In genomic region chrX:45824471-45824870, GRCh38 we compare ENCODE assay signal across 8 cellular contexts.
DNase-seq lines count a peak whose midpoint lies in the region; ATAC-seq and TF ChIP-seq lines count a peak whose summit lies in the region.

No MANE protein-coding gene starts in this region.

- WGBS in endodermal cell (ENCODE audit: insufficient coverage in 1 of 2, insufficient read length in 1 of 2), 2 experiments = 83 to 94% methylated on average over 1 to 5 of the region's 6 CpGs

- H3K27me3 ChIP-seq in WERI-Rb-1 (ENCODE audit: insufficient read depth, low read depth, severe bottlenecking) = no peaks in the 10 kb centered on the region
- H3K27me3 ChIP-seq in endodermal cell (ENCODE audit: control insufficient read depth, insufficient read depth, low read length, poor library complexity, severe bottlenecking) = no peaks in the 10 kb centered on the region

- H3K27me3 Mint-ChIP-seq in endodermal cell (ENCODE audit: insufficient read depth) = no peaks in the 10 kb centered on the region

- H3K36me3 ChIP-seq in WERI-Rb-1 (no peaks in the 10 kb centered on the region), endodermal cell (ENCODE audit: control insufficient read depth, insufficient read depth, low read length) (peaks cover 35% of the 10 kb centered on the region)

- H3K9ac ChIP-seq in endodermal cell (ENCODE audit: extremely low read depth, low read length, poor library complexity, severe bottlenecking) = no peak overlapping the region

- H3K4me1 Mint-ChIP-seq in endodermal cell = no peaks in the 10 kb centered on the region

- no peaks in the 10 kb centered on the region for H3K4me1 ChIP-seq in endodermal cell (ENCODE audit: control insufficient read depth, insufficient read depth, low read length)

- H3K36me3 Mint-ChIP-seq in endodermal cell (ENCODE audit: low read depth) = peaks cover 25% of the 10 kb centered on the region

- peak; percentile 49 for TF ChIP-seq CTCF in WERI-Rb-1 (IDR thresholded peaks at IDR 0.05; ENCODE audit: low read depth, low read length)
- TF ChIP-seq CTCF in endodermal cell (conservative IDR thresholded peaks at IDR 0.05) = peak; percentile 71

- H3K9me3 ChIP-seq in WERI-Rb-1 (ENCODE audit: severe bottlenecking) (no peaks in the 10 kb centered on the region), endodermal cell (ENCODE audit: control insufficient read depth, low read length) (no peaks in the 10 kb centered on the region)

- DNase-seq in AG08396 (ENCODE audit: low spot score) (peak; percentile 80), HK-2 (ENCODE audit: unreplicated experiment) (peak; percentile 84), WERI-Rb-1 (peak; percentile 32), endodermal cell (peak; percentile 75), ecto neural progenitor cell (ENCODE audit: low spot score) (no peak), DMS79 (lab: John Stamatoyannopoulos, UW) (no peak)
- peak; percentile 38 to 42 for DNase-seq in stimulated activated CD4-positive, alpha-beta T cell treated with anti-CD3 and anti-CD28 coated beads, Interleukin-12 subunit alpha, Interleukin-12 subunit beta, amount 100 ng/mL, for 24 hours (ENCODE audit: low read depth in 2 of 2)

- peaks cover 38% of the 10 kb centered on the region for H3K9me3 Mint-ChIP-seq in endodermal cell

- ATAC-seq in GM21619 (IDR thresholded peaks at IDR 0.05; ENCODE audit: unreplicated experiment) = no peak

- no peak overlapping the region for H3K4me3 Mint-ChIP-seq in endodermal cell

- no peak overlapping the region for H3K27ac ChIP-seq in WERI-Rb-1
- H3K27ac ChIP-seq in endodermal cell (ENCODE audit: low read depth, low read length) = no peak overlapping the region

- H3K27ac Mint-ChIP-seq in endodermal cell = no peak overlapping the region

- H3K4me3 ChIP-seq in WERI-Rb-1 (ENCODE audit: low read depth, low read length) (no peak overlapping the region), endodermal cell (ENCODE audit: low read length) (no peak overlapping the region)

Comparison
In these comparisons a context has a peak if more than half of its experiments do, and no peak if none do; other contexts are left out.
1. DNase-seq: peak in AG08396 (single experiment), HK-2 (single experiment), WERI-Rb-1 (single experiment), endodermal cell (single experiment) and stimulated activated CD4-positive, alpha-beta T cell treated with anti-CD3 and anti-CD28 coated beads, Interleukin-12 subunit alpha, Interleukin-12 subunit beta, amount 100 ng/mL, for 24 hours (2 of 2); none in ecto neural progenitor cell (single experiment) and DMS79 (single experiment).